7 cellular contexts compared by ENCODE assay signal in the genomic region with DNA sequence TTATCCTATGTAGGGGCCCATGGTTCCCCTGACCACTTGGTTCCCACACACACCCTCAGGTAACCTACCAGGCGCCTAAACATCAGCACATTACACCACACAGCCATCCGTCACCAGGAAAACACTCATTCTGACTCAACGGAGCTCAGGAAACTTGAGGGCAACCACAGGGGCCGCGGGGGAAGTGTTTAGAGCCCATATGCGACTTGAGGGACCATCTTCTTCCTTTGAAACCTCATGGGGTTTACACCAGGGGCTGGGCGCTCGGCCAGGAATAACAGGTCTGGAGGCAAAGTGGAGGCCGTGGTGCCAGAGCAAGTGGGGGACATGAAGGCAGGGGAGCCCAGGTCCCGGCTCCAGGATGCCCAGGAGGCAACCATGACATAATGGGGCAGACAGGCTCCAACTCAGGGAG. TPM values are rescaled to one million over a fixed set of nuclear protein-coding genes. Genes with fewer than 3 reads are reported as not detected.
DNase-seq lines count a peak whose midpoint lies in the region; ATAC-seq and TF ChIP-seq lines count a peak whose summit lies in the region.

No MANE protein-coding gene starts in this region.

- H3K4me3 Mint-ChIP-seq in HFFc6 (peak overlapping the region; percentile 89), naive B cell (peak overlapping the region in 7 of 8 donors; percentile 66 to 91 (median 77))
- H3K4me3 Mint-ChIP-seq in T-helper 1 cell treated with Interleukin-12 subunit alpha and Interleukin-12 subunit beta and Interleukin-4 antibody, amounts not matched to agents 30 μg/mL and 1 μg/mL, for 36 hours: peak overlapping the region; percentile 92

- H3K27me3 Mint-ChIP-seq in HFFc6 (ENCODE audit: insufficient read depth) (peaks cover 2% of the 10 kb centered on the region), naive B cell (peaks cover 19 to 55% (median 40%) of the 10 kb centered on the region in 3 donors)
- peaks cover 23% of the 10 kb centered on the region for H3K27me3 Mint-ChIP-seq in T-helper 1 cell treated with Interleukin-12 subunit alpha and Interleukin-12 subunit beta and Interleukin-4 antibody, amounts not matched to agents 30 μg/mL and 1 μg/mL, for 36 hours (ENCODE audit: low read depth)

- peak overlapping the region in 3 of 4 donors; percentile 90 to 92 (median 90) for H3K4me3 ChIP-seq in stomach

- DNase-seq in HFFc6 (peak; percentile 85), naive B cell (no peak), stomach (no peak), NCI-H2081 (lab: John Stamatoyannopoulos, UW) (no peak)
- peak; percentile 54 for DNase-seq in activated naive CD8-positive, alpha-beta T cell treated with anti-CD3 and anti-CD28 coated beads, Interleukin-2, amount 50 U/mL, for 16 hours (ENCODE audit: low read depth, low spot score)

- TF ChIP-seq EP300 in stomach (IDR thresholded peaks at IDR 0.05): no peak

- peak overlapping the region in 2 of 5 donors; percentile 71 to 82 for H3K27ac ChIP-seq in stomach

- intact Hi-C loops in stomach (cut with DNase I; ENCODE audit: low total_unique reads): no loop called here

- no peaks in the 10 kb centered on the region for H3K36me3 ChIP-seq in stomach

- peaks cover 0 to 8% (median 6%) of the 10 kb centered on the region in 3 donors for H3K27me3 ChIP-seq in stomach

- peak overlapping the region; percentile 96 for H3K27ac Mint-ChIP-seq in HFFc6
- H3K27ac Mint-ChIP-seq in T-helper 1 cell treated with Interleukin-12 subunit alpha and Interleukin-12 subunit beta and Interleukin-4 antibody, amounts not matched to agents 30 μg/mL and 1 μg/mL, for 36 hours: peak overlapping the region; percentile 84
- H3K27ac Mint-ChIP-seq in naive B cell: peak overlapping the region in 1 of 6 donors; percentile 41

- H3K4me1 ChIP-seq in stomach: peaks cover 48 to 76% (median 56%) of the 10 kb centered on the region in 4 donors

- peak; percentile 17 to 21 for ATAC-seq in naive B cell (ENCODE audit: low read depth in 2 of 2)
- ATAC-seq in HG02973 (IDR thresholded peaks at IDR 0.05; ENCODE audit: unreplicated experiment): no peak

- H3K36me3 Mint-ChIP-seq in HFFc6 (ENCODE audit: low read depth) (peaks cover 2% of the 10 kb centered on the region; the same call in 1 of the 2 replicates), naive B cell (no peaks in the 10 kb centered on the region)
- H3K36me3 Mint-ChIP-seq in T-helper 1 cell treated with Interleukin-12 subunit alpha and Interleukin-12 subunit beta and Interleukin-4 antibody, amounts not matched to agents 30 μg/mL and 1 μg/mL, for 36 hours (ENCODE audit: low read depth): peaks cover 2% of the 10 kb centered on the region

- H3K4me1 Mint-ChIP-seq in HFFc6 (ENCODE audit: low read depth): peaks cover 41% of the 10 kb centered on the region
- peaks cover 27% of the 10 kb centered on the region for H3K4me1 Mint-ChIP-seq in T-helper 1 cell treated with Interleukin-12 subunit alpha and Interleukin-12 subunit beta and Interleukin-4 antibody, amounts not matched to agents 30 μg/mL and 1 μg/mL, for 36 hours (ENCODE audit: low read depth)
- peaks cover 12 to 24% (median 21%) of the 10 kb centered on the region in 3 donors for H3K4me1 Mint-ChIP-seq in naive B cell

- H3K9me3 Mint-ChIP-seq in HFFc6 (no peaks in the 10 kb centered on the region), naive B cell (no peaks in the 10 kb centered on the region)
- no peaks in the 10 kb centered on the region for H3K9me3 Mint-ChIP-seq in T-helper 1 cell treated with Interleukin-12 subunit alpha and Interleukin-12 subunit beta and Interleukin-4 antibody, amounts not matched to agents 30 μg/mL and 1 μg/mL, for 36 hours

- WGBS in stomach, 5 donors: 57 to 75% (median 65%) methylated on average over 8 to 10 of the region's 10 CpGs

- TF ChIP-seq CTCF in HFFc6 (IDR thresholded peaks at IDR 0.05): no peak
- no peak for TF ChIP-seq CTCF in stomach (IDR thresholded peaks at IDR 0.05)

- H3K9me3 ChIP-seq in stomach: no peaks in the 10 kb centered on the region

- TF ChIP-seq POLR2A in stomach (IDR thresholded peaks at IDR 0.05): no peak

RNA-seq across cellular contexts. Expression of a gene that starts 1.5 kb away (rescaled TPM):
- total RNA-seq in HFFc6 (2021; fragmentation: NEBNext Ultra II Directional; extraction: Animal tissue kit (Norgen Biotek cat#: 25700)): 10 to 100 TPM in 5 of 6 experiments, 1 to 10 TPM in 1; 9.6 to 14.7 (median 12.2) TPM
- polyA plus RNA-seq in naive B cell (ENCODE audit: low read depth in 6 of 6): 1 to 10 TPM in 2 of 6 donors, under 1 TPM in 4; 0.35 to 2.3 (median 0.84) TPM
- 10 to 100 TPM in 2 of 5 donors, 1 to 10 TPM in 2, not detected in 1; 3.9 to 57.2 (median 11.6) TPM for total RNA-seq in stomach
- 1 to 10 TPM; 1.1 to 8.1 (median 4.2) TPM for polyA plus RNA-seq in stomach

RNA-seq across cellular contexts. Expression of a gene that starts 20.6 kb away (rescaled TPM):
- 10 to 100 TPM; 10.3 to 18.6 (median 16.8) TPM for total RNA-seq in HFFc6 (2021; fragmentation: NEBNext Ultra II Directional; extraction: Animal tissue kit (Norgen Biotek cat#: 25700))
- 10 to 100 TPM in 5 of 6 donors, not detected in 1; 10.8 to 18.9 (median 14.0) TPM for polyA plus RNA-seq in naive B cell (ENCODE audit: low read depth in 6 of 6)
- total RNA-seq in stomach: 100 to 1,000 TPM in 1 of 5 donors, 10 to 100 TPM in 4; 11.6 to 112 (median 13.8) TPM
- polyA plus RNA-seq in stomach: 10 to 100 TPM; 19.5 to 27.2 (median 22.9) TPM

RNA-seq across cellular contexts. Expression of a gene that starts 34.6 kb away (rescaled TPM):
- 10 to 100 TPM; 70.1 to 91.4 (median 83.4) TPM for total RNA-seq in HFFc6 (2021; fragmentation: NEBNext Ultra II Directional; extraction: Animal tissue kit (Norgen Biotek cat#: 25700))
- polyA plus RNA-seq in naive B cell (ENCODE audit: low read depth in 6 of 6) (100 to 1,000 TPM; 129 to 249 (median 148) TPM), stomach (10 to 100 TPM; 36.7 to 71.9 (median 55.8) TPM)
- total RNA-seq in stomach: 10 to 100 TPM; 17.4 to 60.4 (median 34.5) TPM

RNA-seq across cellular contexts. Expression of a gene that starts 34.7 kb away (rescaled TPM):
- total RNA-seq in HFFc6 (2021; fragmentation: NEBNext Ultra II Directional; extraction: Animal tissue kit (Norgen Biotek cat#: 25700)): 10 to 100 TPM; 17.8 to 20.6 (median 18.6) TPM
- polyA plus RNA-seq in naive B cell (ENCODE audit: low read depth in 6 of 6) (10 to 100 TPM in 5 of 6 donors, 1 to 10 TPM in 1; 9.9 to 15.4 (median 12.2) TPM), stomach (1 to 10 TPM; 5.7 to 8.2 (median 8.0) TPM)
- total RNA-seq in stomach: 10 to 100 TPM in 1 of 5 donors, 1 to 10 TPM in 3, not detected in 1; 1.2 to 11.3 (median 3.2) TPM

RNA-seq across cellular contexts. Expression of a gene that starts 50.4 kb away (rescaled TPM):
- total RNA-seq in HFFc6 (2021; fragmentation: NEBNext Ultra II Directional; extraction: Animal tissue kit (Norgen Biotek cat#: 25700)): 1 to 10 TPM; 2.4 to 3.1 (median 2.7) TPM
- polyA plus RNA-seq in naive B cell (ENCODE audit: low read depth in 6 of 6) (under 1 TPM in 1 of 6 donors, not detected in 5; 0.23 TPM), stomach (1 to 10 TPM; 2.2 to 2.4 (median 2.3) TPM)
- under 1 TPM in 1 of 5 donors, not detected in 4; 0.55 TPM for total RNA-seq in stomach

Comparison
In these comparisons a context has a peak if more than half of its experiments do, and no peak if none do; other contexts are left out.
1. DNase-seq: peak in HFFc6 (single experiment) and activated naive CD8-positive, alpha-beta T cell treated with anti-CD3 and anti-CD28 coated beads, Interleukin-2, amount 50 U/mL, for 16 hours (single experiment); none in naive B cell (single experiment), stomach (single experiment) and NCI-H2081 (0 of 2).
2. Peak in every context shown above with its lines, with median percentiles within 50 percentile points of each other: H3K4me3 Mint-ChIP-seq.